ENCODE assay signal across 8 cellular contexts in the genomic region with DNA sequence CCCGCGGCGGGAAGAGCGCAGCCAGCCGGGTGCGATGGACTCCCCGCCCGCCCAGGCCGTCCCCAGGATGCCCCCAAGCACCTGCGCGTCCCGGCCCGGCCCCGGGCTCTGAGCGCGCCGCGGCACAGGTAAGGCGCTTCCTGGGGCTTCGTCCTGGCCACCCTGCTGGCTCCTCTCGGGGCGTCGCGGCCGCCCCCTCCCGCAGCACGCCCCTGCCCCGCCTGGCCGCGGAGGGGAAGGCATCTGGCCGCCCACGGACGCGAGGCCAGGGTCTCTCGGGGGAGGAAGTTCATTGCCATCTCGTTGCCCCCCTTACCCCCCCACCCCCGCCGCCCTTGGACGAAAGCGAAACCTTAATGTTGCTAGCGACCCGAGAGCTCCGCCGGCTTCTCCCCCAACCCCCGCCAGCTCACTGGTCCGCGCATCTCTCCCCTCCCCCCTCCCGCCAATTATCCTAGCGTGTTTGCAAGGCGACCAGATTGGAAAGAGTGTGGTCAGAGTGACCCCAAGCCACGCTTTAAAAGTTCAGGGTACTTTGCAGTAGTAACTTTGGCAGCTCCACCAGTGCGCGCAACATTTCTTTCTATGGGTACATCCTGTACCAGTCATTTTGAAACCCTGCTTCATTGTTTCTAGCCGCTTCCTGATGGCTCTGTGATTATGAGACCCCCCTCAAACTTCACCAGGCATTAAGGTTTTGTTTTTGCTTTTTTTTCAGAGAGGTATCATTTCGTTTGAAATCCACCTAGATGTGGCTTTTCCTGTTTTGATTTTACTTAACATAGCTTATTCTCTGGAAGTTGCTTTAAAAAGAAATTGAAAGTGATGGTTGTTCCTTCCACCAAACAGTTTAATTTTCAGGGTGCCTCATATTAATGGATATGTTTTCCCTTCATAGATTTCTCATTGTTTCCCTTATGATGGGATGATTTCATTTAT.
DNase-seq lines count a peak whose midpoint lies in the region; ATAC-seq and TF ChIP-seq lines count a peak whose summit lies in the region.

No MANE protein-coding gene starts in this region.

- H3K4me3 ChIP-seq in choroid plexus epithelial cell (ENCODE audit: low read depth, low read length): peak overlapping the region; percentile 70

- peak; percentile 18 for DNase-seq in EH (ENCODE audit: low read depth)
- DNase-seq in HuH-7 (ENCODE audit: low spot score): peak; percentile 68
- peak; percentile 17 to 47 (median 46) for DNase-seq in activated CD4-positive, CD25-positive, alpha-beta regulatory T cell (lab: John Stamatoyannopoulos, UW)
- peak; percentile 26 for DNase-seq in choroid plexus epithelial cell (ENCODE audit: low read depth)
- peak; percentile 53 for DNase-seq in medulla oblongata (ENCODE audit: extremely low spot score)
- peak; percentile 61 for DNase-seq in stimulated activated CD8-positive, alpha-beta memory T cell treated with anti-CD3 and anti-CD28 coated beads, Interleukin-12 subunit alpha, Interleukin-12 subunit beta, amount 100 ng/mL, for 4 hours (ENCODE audit: low read depth)
- no peak for DNase-seq in NCI-H187 treated with DMSO at 0.1 percent for 48 hours (lab: John Stamatoyannopoulos, UW)

- ATAC-seq in GM21447 (IDR thresholded peaks at IDR 0.05; ENCODE audit: unreplicated experiment): peak; percentile 62

- TF ChIP-seq CTCF in choroid plexus epithelial cell (conservative IDR thresholded peaks at IDR 0.05; ENCODE audit: low read depth, low read length): no peak
